Comparison of ENCODE assay signal across 9 cellular contexts in genomic region chr6:46626228-46626909, GRCh38. TPM values are rescaled to one million over a fixed set of nuclear protein-coding genes. Genes with fewer than 3 reads are reported as not detected.
A peak's percentile ranks its signal among the peaks of the same experiment; 100 is the strongest.
DNase-seq lines count a peak whose midpoint lies in the region; ATAC-seq and TF ChIP-seq lines count a peak whose summit lies in the region.
"Had no signal": no experiment of that assay in that cellular context is flagged by ENCODE, and none has a peak within 500 bp of the region (broad histone marks: within the 10 kb centered on the region; RNA-seq: fewer than 3 reads in every experiment).

No MANE protein-coding gene starts in this region.

- no peaks in the 10 kb centered on the region for H3K36me3 ChIP-seq in right atrium auricular region

- H3K27ac Mint-ChIP-seq in stimulated activated naive B cell treated with anti-CD40 and anti-IgM and Interleukin-4, amounts not matched to agents 10 μg/mL and 1 μg/mL and 100 μg/mL, for 72 hours, result no peak overlapping the region
- H3K27ac Mint-ChIP-seq in activated naive CD8-positive, alpha-beta T cell treated with anti-CD3 and anti-CD28 coated beads, Interleukin-2, amount 50 U/mL, for 24 hours, result no peak overlapping the region

- no peak overlapping the region for H3K4me3 ChIP-seq in right atrium auricular region

- no peaks in the 10 kb centered on the region for H3K27me3 ChIP-seq in right atrium auricular region

- DNase-seq in DMS114 treated with DMSO at 0.1 percent for 48 hours (lab: John Stamatoyannopoulos, UW; ENCODE audit: unreplicated experiment) (peak; percentile 48), Kasumi-1 (lab: John Stamatoyannopoulos, UW) (peak; percentile 30 to 37), right atrium auricular region (ENCODE audit: low spot score) (no peak)
- no peak for DNase-seq in stimulated activated naive B cell treated with anti-CD40 and anti-IgM and Interleukin-4, amounts not matched to agents 10 μg/mL and 1 μg/mL and 100 μg/mL, for 72 hours
- no peak for DNase-seq in activated naive CD8-positive, alpha-beta T cell treated with anti-CD3 and anti-CD28 coated beads, Interleukin-2, amount 50 U/mL, for 24 hours

- ATAC-seq in GM19395 (IDR thresholded peaks at IDR 0.05; ENCODE audit: unreplicated experiment) (peak; percentile 86), HG03457 (IDR thresholded peaks at IDR 0.05; ENCODE audit: unreplicated experiment) (no peak)
- peak; percentile 56 to 64 for ATAC-seq in stimulated activated naive B cell treated with anti-CD40 and anti-IgM and Interleukin-4, amounts not matched to agents 10 μg/mL and 1 μg/mL and 100 μg/mL, for 72 hours (replicated peaks)
- no peak for ATAC-seq in activated naive CD8-positive, alpha-beta T cell treated with anti-CD3 and anti-CD28 coated beads, Interleukin-2, amount 50 U/mL, for 24 hours

- TF ChIP-seq CTCF in VCaP (conservative IDR thresholded peaks at IDR 0.05), result peak; percentile 69
- TF ChIP-seq CTCF in right atrium auricular region (IDR thresholded peaks at IDR 0.05), result peak; percentile 48 to 76

- peaks cover 2 to 9% of the 10 kb centered on the region in 2 donors for H3K27me3 Mint-ChIP-seq in stimulated activated naive B cell treated with anti-CD40 and anti-IgM and Interleukin-4, amounts not matched to agents 10 μg/mL and 1 μg/mL and 100 μg/mL, for 72 hours
- H3K27me3 Mint-ChIP-seq in activated naive CD8-positive, alpha-beta T cell treated with anti-CD3 and anti-CD28 coated beads, Interleukin-2, amount 50 U/mL, for 24 hours, result peaks cover 10% of the 10 kb centered on the region

- H3K27ac ChIP-seq in VCaP (no peak overlapping the region), right atrium auricular region (no peak overlapping the region)

- H3K4me1 ChIP-seq in right atrium auricular region, result peaks cover 0 to 8% of the 10 kb centered on the region in 2 donors

- H3K4me3 Mint-ChIP-seq in stimulated activated naive B cell treated with anti-CD40 and anti-IgM and Interleukin-4, amounts not matched to agents 10 μg/mL and 1 μg/mL and 100 μg/mL, for 72 hours, result no peak overlapping the region
- H3K4me3 Mint-ChIP-seq in activated naive CD8-positive, alpha-beta T cell treated with anti-CD3 and anti-CD28 coated beads, Interleukin-2, amount 50 U/mL, for 24 hours, result no peak overlapping the region

- peaks cover 0 to 1% of the 10 kb centered on the region in 2 donors for H3K4me1 Mint-ChIP-seq in stimulated activated naive B cell treated with anti-CD40 and anti-IgM and Interleukin-4, amounts not matched to agents 10 μg/mL and 1 μg/mL and 100 μg/mL, for 72 hours
- peaks cover 8% of the 10 kb centered on the region for H3K4me1 Mint-ChIP-seq in activated naive CD8-positive, alpha-beta T cell treated with anti-CD3 and anti-CD28 coated beads, Interleukin-2, amount 50 U/mL, for 24 hours

- no peaks in the 10 kb centered on the region for H3K36me3 Mint-ChIP-seq in stimulated activated naive B cell treated with anti-CD40 and anti-IgM and Interleukin-4, amounts not matched to agents 10 μg/mL and 1 μg/mL and 100 μg/mL, for 72 hours
- no peaks in the 10 kb centered on the region for H3K36me3 Mint-ChIP-seq in activated naive CD8-positive, alpha-beta T cell treated with anti-CD3 and anti-CD28 coated beads, Interleukin-2, amount 50 U/mL, for 24 hours (ENCODE audit: low read depth)

- peaks cover 0 to 7% of the 10 kb centered on the region in 2 donors for H3K9me3 ChIP-seq in right atrium auricular region

- H3K9me3 Mint-ChIP-seq in stimulated activated naive B cell treated with anti-CD40 and anti-IgM and Interleukin-4, amounts not matched to agents 10 μg/mL and 1 μg/mL and 100 μg/mL, for 72 hours, result no peaks in the 10 kb centered on the region
- H3K9me3 Mint-ChIP-seq in activated naive CD8-positive, alpha-beta T cell treated with anti-CD3 and anti-CD28 coated beads, Interleukin-2, amount 50 U/mL, for 24 hours, result no peaks in the 10 kb centered on the region

RNA-seq across cellular contexts. Expression of gene CYP39A1, which starts 26.2 kb away (rescaled TPM):
- total RNA-seq in right atrium auricular region, result 1 to 10 TPM; 6.3 to 7.0 TPM
- total RNA-seq: T-helper 1 cell treated with Interleukin-12 subunit alpha and Interleukin-12 subunit beta and Interleukin-4 antibody, amounts not matched to agents 30 ng/mL and 1 ng/mL, for 36 hours had no signal

RNA-seq across cellular contexts. Expression of gene SLC25A27, which starts 26.4 kb away (rescaled TPM):
- total RNA-seq in right atrium auricular region, result 1 to 10 TPM; 6.2 to 7.5 TPM
- total RNA-seq: T-helper 1 cell treated with Interleukin-12 subunit alpha and Interleukin-12 subunit beta and Interleukin-4 antibody, amounts not matched to agents 30 ng/mL and 1 ng/mL, for 36 hours had no signal

Comparison
In these comparisons a context has a peak if more than half of its experiments do, and no peak if none do; other contexts are left out.
1. DNase-seq: peak in DMS114 treated with DMSO at 0.1 percent for 48 hours (single experiment) and Kasumi-1 (2 of 2); none in right atrium auricular region (single experiment), stimulated activated naive B cell treated with anti-CD40 and anti-IgM and Interleukin-4, amounts not matched to agents 10 μg/mL and 1 μg/mL and 100 μg/mL, for 72 hours (single experiment) and activated naive CD8-positive, alpha-beta T cell treated with anti-CD3 and anti-CD28 coated beads, Interleukin-2, amount 50 U/mL, for 24 hours (single experiment).
2. ATAC-seq: peak in GM19395 (single experiment) and stimulated activated naive B cell treated with anti-CD40 and anti-IgM and Interleukin-4, amounts not matched to agents 10 μg/mL and 1 μg/mL and 100 μg/mL, for 72 hours (2 of 2); none in activated naive CD8-positive, alpha-beta T cell treated with anti-CD3 and anti-CD28 coated beads, Interleukin-2, amount 50 U/mL, for 24 hours (single experiment) and HG03457 (single experiment).